Comparison of ENCODE assay signal across 25 cellular contexts in genomic region chr11:77593883-77594282, GRCh38. TPM values are rescaled to one million over a fixed set of nuclear protein-coding genes. Genes with fewer than 3 reads are reported as not detected.
DNase-seq lines count a peak whose midpoint lies in the region; ATAC-seq, FAIRE-seq and TF ChIP-seq lines count a peak whose summit lies in the region.
"Had no signal": no experiment of that assay in that cellular context is flagged by ENCODE, and none has a peak within 500 bp of the region (broad histone marks: within the 10 kb centered on the region; RNA-seq: fewer than 3 reads in every experiment).

No MANE protein-coding gene starts in this region.

- peak; percentile 8; the same call in 2 of the 3 replicates for ATAC-seq in HepG2
- ATAC-seq in right lobe of liver = no peak
- ATAC-seq: GM12878, HCT116 had no signal

- no peak overlapping the region for H3K9ac ChIP-seq in HepG2 (ENCODE audit: insufficient read depth, low read depth, low read length)
- H3K9ac ChIP-seq: BLaER1 treated with 17β-estradiol and CSF1 and Interleukin-3, amounts not matched to agents 10 nM and 100 nM; GM23248 had no signal

- no peaks in the 10 kb centered on the region for H3K9me3 Mint-ChIP-seq in chondrocyte (ENCODE audit: low read depth)
- H3K9me3 Mint-ChIP-seq: CD4-positive, alpha-beta T cell; CD8-positive, alpha-beta memory T cell had no signal

- peaks cover 2% of the 10 kb centered on the region for H3K36me3 Mint-ChIP-seq in chondrocyte (ENCODE audit: low read depth)

- H3K9me2 ChIP-seq in hepatocyte (replicated peaks; ENCODE audit: insufficient read depth) = no peaks in the 10 kb centered on the region

- BruUV-seq in HepG2 (replicated peaks; lab: Mats Ljungman, UMichigan) = no TSS peak

- H2AFZ ChIP-seq in HepG2 (ENCODE audit: low read length) (no peak overlapping the region), hepatocyte (no peak overlapping the region)
- H2AFZ ChIP-seq: GM23248 had no signal

- intact Hi-C loops in HepG2 (cut with micrococcal nuclease; ENCODE audit: unreplicated experiment) = no loop called here
- intact Hi-C loops in right lobe of liver (cut with DNase I) = no loop called here

- peaks cover 13% of the 10 kb centered on the region for H3K4me1 Mint-ChIP-seq in chondrocyte (ENCODE audit: low read depth)

- H3K36me3 ChIP-seq in HepG2 (replicated peaks in 1 of 2; ENCODE audit: control insufficient read depth in 1 of 2, insufficient read depth in 2 of 2, low read length in 2 of 2) (no peaks in the 10 kb centered on the region), right lobe of liver (no peaks in the 10 kb centered on the region), hepatocyte (replicated peaks; ENCODE audit: insufficient read depth, low read depth) (no peaks in the 10 kb centered on the region), small intestine (ENCODE audit: control insufficient read depth in 2 of 2, insufficient read depth in 2 of 2, low read length in 2 of 2) (no peaks in the 10 kb centered on the region)
- H3K36me3 ChIP-seq: BE2C had no signal

- DNase-seq in HepG2 (ENCODE audit: low spot score) (peak; percentile 78), right lobe of liver (no peak), hepatocyte (ENCODE audit: low spot score) (no peak), small intestine (peak; percentile 48), NCI-H2029 treated with DMSO at 0.1 percent for 48 hours (lab: John Stamatoyannopoulos, UW) (no peak), GOT3 (lab: John Stamatoyannopoulos, UW) (no peak), chondrocyte (ENCODE audit: low spot score) (no peak)
- DNase-seq: AML-193; BE2C; CD4-positive, alpha-beta T cell; CD8-positive, alpha-beta memory T cell; DMS 273 treated with DMSO at 0.1 percent for 48 hours; DMS79; EL; GDM1; GM23248; H9 had no signal

- POLR2A ChIA-PET in HepG2 (lab: Yijun Ruan, JAX) = no interaction called here

- TF ChIP-seq POLR2A in HepG2 (IDR thresholded peaks at IDR 0.05; ENCODE audit: insufficient read depth in 1 of 2, low read depth in 2 of 2, low read length in 2 of 2) = no peak
- no peak for TF ChIP-seq POLR2A in right lobe of liver (IDR thresholded peaks at IDR 0.05)

- H3K4me1 ChIP-seq in HepG2 (ENCODE audit: insufficient read depth, low read length) (peaks cover 45% of the 10 kb centered on the region), right lobe of liver (peaks cover 0 to 30% (median 5%) of the 10 kb centered on the region in 4 donors), hepatocyte (ENCODE audit: insufficient read depth) (peaks cover 5% of the 10 kb centered on the region), small intestine (ENCODE audit: control insufficient read depth in 2 of 2, insufficient read depth in 1 of 2, low read depth in 1 of 2, low read length in 1 of 2) (peaks cover 0 to 3% of the 10 kb centered on the region in 2 donors)

- FAIRE-seq in HepG2 (lab: Jason Lieb, UNC) = no peak
- FAIRE-seq in small intestine (lab: Jason Lieb, UNC) = no peak
- FAIRE-seq: A204.1, D721Med, GM12878, GM19239 had no signal

- H3K79me2 ChIP-seq in HepG2 (ENCODE audit: insufficient read depth, low read length) (peaks cover 20% of the 10 kb centered on the region), hepatocyte (peaks cover 23% of the 10 kb centered on the region)

- H4K20me1 ChIP-seq in HepG2 (ENCODE audit: insufficient read depth, low read length) (no peaks in the 10 kb centered on the region), hepatocyte (ENCODE audit: insufficient read depth, poor library complexity, severe bottlenecking) (no peaks in the 10 kb centered on the region)

- H3K4me2 ChIP-seq in HepG2 (ENCODE audit: low read depth, low read length) (peak overlapping the region; percentile 42), hepatocyte (peak overlapping the region; percentile 35)
- H3K4me2 ChIP-seq: BLaER1 treated with 17β-estradiol and CSF1 and Interleukin-3, amounts not matched to agents 10 nM and 100 nM had no signal

- no peak overlapping the region for H3K4me3 Mint-ChIP-seq in chondrocyte (ENCODE audit: unreplicated experiment)
- H3K4me3 Mint-ChIP-seq: CD14-positive monocyte; CD4-positive, alpha-beta T cell; CD8-positive, alpha-beta memory T cell; H9 had no signal

- peak overlapping the region; percentile 65 for H3K27ac ChIP-seq in HepG2 (ENCODE audit: extremely low read length, insufficient read depth, low read length)
- no peak overlapping the region for H3K27ac ChIP-seq in right lobe of liver
- H3K27ac ChIP-seq in hepatocyte = no peak overlapping the region
- no peak overlapping the region for H3K27ac ChIP-seq in small intestine (ENCODE audit: low read depth in 1 of 2, low read length in 1 of 2)
- H3K27ac ChIP-seq: 22Rv1; BLaER1 treated with 17β-estradiol and CSF1 and Interleukin-3, amounts not matched to agents 10 nM and 100 nM; GM23248 had no signal

- in situ Hi-C loops in HepG2 (cut with HindIII; ENCODE audit: extremely low pct_ligation_motif_present, low pct_unique_long_range_greater_than_20kb) = no loop called here

- H3K27ac Mint-ChIP-seq in chondrocyte (ENCODE audit: unreplicated experiment) = no peak overlapping the region
- H3K27ac Mint-ChIP-seq: CD14-positive monocyte; CD4-positive, alpha-beta T cell had no signal

- TF ChIP-seq RAD21 in HepG2 (CRISPR knock-in tag; IDR thresholded peaks at IDR 0.05) = no peak

- no peaks in the 10 kb centered on the region for H3K27me3 ChIP-seq in HepG2 (ENCODE audit: control insufficient read depth in 1 of 2, insufficient read depth in 2 of 2, low read length in 2 of 2)
- H3K27me3 ChIP-seq in right lobe of liver = no peaks in the 10 kb centered on the region
- no peaks in the 10 kb centered on the region for H3K27me3 ChIP-seq in hepatocyte
- H3K27me3 ChIP-seq in small intestine (ENCODE audit: control insufficient read depth in 2 of 2, insufficient read depth in 2 of 2, low read length in 2 of 2) = no peaks in the 10 kb centered on the region
- H3K27me3 ChIP-seq: BE2C had no signal

- H3K4me3 ChIP-seq in HepG2 (replicated peaks in 1 of 3; ENCODE audit: insufficient read depth in 1 of 3, low read depth in 2 of 3, low read length in 3 of 3) (peak overlapping the region in 2 of 3 experiments; percentile 5 to 9; a peak in 1 of 6 replicates), right lobe of liver (no peak overlapping the region), hepatocyte (no peak overlapping the region), small intestine (ENCODE audit: low read depth in 1 of 2, low read length in 2 of 2) (peak overlapping the region in 1 of 2 donors; percentile 55)
- H3K4me3 ChIP-seq: BLaER1 treated with 17β-estradiol and CSF1 and Interleukin-3, amounts not matched to agents 10 nM and 100 nM; GM12878; GM23248 had no signal

- TF ChIP-seq EP300 in HepG2 (IDR thresholded peaks at IDR 0.05; ENCODE audit: low read depth in 2 of 2, low read length in 2 of 2) (0 out of 4 replicates have a peak, but pooled peaks of 1 of the 2 experiments have one; percentile 12), HepG2 (CRISPR knock-in tag; IDR thresholded peaks at IDR 0.05; ENCODE audit: borderline replicate concordance) (no peak)

- CTCF ChIA-PET in HepG2 (lab: Yijun Ruan, JAX; ENCODE audit: low intra/inter-chr PET ratio, low total read pairs) = no interaction called here

- H3K9me3 ChIP-seq in HepG2 (ENCODE audit: low read length) (no peaks in the 10 kb centered on the region), right lobe of liver (no peaks in the 10 kb centered on the region), hepatocyte (ENCODE audit: low read depth) (no peaks in the 10 kb centered on the region), small intestine (ENCODE audit: control insufficient read depth, low read depth) (no peaks in the 10 kb centered on the region)
- H3K9me3 ChIP-seq: BE2C; BLaER1 treated with 17β-estradiol and CSF1 and Interleukin-3, amounts not matched to agents 10 nM and 100 nM had no signal

- TF ChIP-seq CTCF in HepG2 (CRISPR knock-in tag; IDR thresholded peaks at IDR 0.05) (no peak), right lobe of liver (IDR thresholded peaks at IDR 0.05) (no peak), hepatocyte (IDR thresholded peaks at IDR 0.05; ENCODE audit: poor library complexity) (no peak), chondrocyte (IDR thresholded peaks at IDR 0.05) (no peak)

- H3K27me3 Mint-ChIP-seq in chondrocyte (ENCODE audit: low read depth) = no peaks in the 10 kb centered on the region

RNA-seq across cellular contexts. Expression of gene AQP11, which starts 4.1 kb away (rescaled TPM):
- total RNA-seq in HepG2 (2016; rRNA removed; fragmentation: Illumina TruSeq; extraction: Trizol) (8.5 and 15.3 TPM in 2 replicates), right lobe of liver (10 to 100 TPM in 1 of 6 experiments, 1 to 10 TPM in 5; 3.9 to 11.9 (median 6.5) TPM), hepatocyte (6.6 and 11.7 TPM in 2 replicates), chondrocyte (1.5 to 2.1 TPM (median 1.6 TPM) in 3 replicates)
- 6.5 and 7.9 TPM in 2 replicates for total RNA-seq in HepG2 (2016; cell fraction: cytosol; rRNA removed; fragmentation: Illumina TruSeq; extraction: Trizol; ENCODE audit: low read depth)
- 9.4 and 15.2 TPM in 2 replicates for total RNA-seq in HepG2 (2016; cell fraction: insoluble cytoplasmic fraction; rRNA removed; fragmentation: Illumina TruSeq; extraction: Trizol)
- total RNA-seq in HepG2 (2016; cell fraction: membrane; rRNA removed; fragmentation: Illumina TruSeq; extraction: Trizol) = 10.0 and 11.2 TPM in 2 replicates
- 15.0 and 16.5 TPM in 2 replicates for total RNA-seq in HepG2 (2016; cell fraction: nucleus; rRNA removed; fragmentation: Illumina TruSeq; extraction: Trizol)
- polyA plus RNA-seq in HepG2 (2011; rRNA removed) (10.4 and 12.2 TPM in 2 replicates), hepatocyte (9.3 and 13.5 TPM in 2 replicates), small intestine (10 to 100 TPM in 2 of 3 donors, 1 to 10 TPM in 1; 9.8 to 22.4 (median 10.3) TPM)
- polyA plus RNA-seq in HepG2 (2011; cell fraction: cytosol; rRNA removed) = 11.8 and 12.5 TPM in 2 replicates
- polyA plus RNA-seq in HepG2 (2011; cell fraction: nucleus; rRNA removed) = 17.3 and 18.8 TPM in 2 replicates
- polyA plus RNA-seq in HepG2 (2012) = 10.4 and 11.2 TPM in 2 replicates
- 6.8 and 8.5 TPM in 2 replicates for polyA plus RNA-seq in HepG2 (2016; cell fraction: cytosol; fragmentation: Illumina TruSeq; extraction: Trizol; ENCODE audit: low read depth)
- 10.0 and 10.3 TPM in 2 replicates for polyA plus RNA-seq in HepG2 (2016; cell fraction: insoluble cytoplasmic fraction; fragmentation: Illumina TruSeq; extraction: Trizol; ENCODE audit: low read depth)
- 8.8 and 9.2 TPM in 2 replicates for polyA plus RNA-seq in HepG2 (2016; cell fraction: membrane; fragmentation: Illumina TruSeq; extraction: Trizol; ENCODE audit: low read depth)
- polyA plus RNA-seq in HepG2 (2016; cell fraction: nucleus; fragmentation: Illumina TruSeq; extraction: Trizol; ENCODE audit: insufficient read depth, low read depth) = 18.5 and 20.1 TPM in 2 replicates
- polyA minus RNA-seq in HepG2 (2011; rRNA and poly(A)+ RNA removed; ENCODE audit: low replicate concordance) = 0.47 and 27.9 TPM in 2 replicates
- polyA minus RNA-seq in HepG2 (2011; cell fraction: cytosol; rRNA and poly(A)+ RNA removed) = 8.8 and 10.0 TPM in 2 replicates
- 7.5 and 7.7 TPM in 2 replicates for polyA minus RNA-seq in HepG2 (2011; cell fraction: nucleus; rRNA and poly(A)+ RNA removed)
- total RNA-seq: CD4-positive, alpha-beta T cell had no signal

RNA-seq across cellular contexts. Expression of gene CLNS1A, which starts 43.7 kb away (rescaled TPM):
- total RNA-seq in HepG2 (2016; rRNA removed; fragmentation: Illumina TruSeq; extraction: Trizol) (219 and 267 TPM in 2 replicates), right lobe of liver (10 to 100 TPM; 41.2 to 86.8 (median 64.1) TPM), hepatocyte (121 and 137 TPM in 2 replicates), chondrocyte (60.1 to 80.1 TPM (median 70.3 TPM) in 3 replicates)
- 108 and 110 TPM in 2 replicates for total RNA-seq in HepG2 (2016; cell fraction: cytosol; rRNA removed; fragmentation: Illumina TruSeq; extraction: Trizol; ENCODE audit: low read depth)
- total RNA-seq in HepG2 (2016; cell fraction: insoluble cytoplasmic fraction; rRNA removed; fragmentation: Illumina TruSeq; extraction: Trizol) = 222 and 256 TPM in 2 replicates
- 126 and 131 TPM in 2 replicates for total RNA-seq in HepG2 (2016; cell fraction: membrane; rRNA removed; fragmentation: Illumina TruSeq; extraction: Trizol)
- 78.7 and 91.3 TPM in 2 replicates for total RNA-seq in HepG2 (2016; cell fraction: nucleus; rRNA removed; fragmentation: Illumina TruSeq; extraction: Trizol)
- polyA plus RNA-seq in HepG2 (2011; rRNA removed) (130 and 158 TPM in 2 replicates), hepatocyte (77.3 and 80.6 TPM in 2 replicates), small intestine (100 to 1,000 TPM in 1 of 3 donors, 10 to 100 TPM in 2; 64.6 to 115 (median 67.3) TPM)
- polyA plus RNA-seq in HepG2 (2011; cell fraction: cytosol; rRNA removed) = 98.7 and 135 TPM in 2 replicates
- 33.7 and 50.7 TPM in 2 replicates for polyA plus RNA-seq in HepG2 (2011; cell fraction: nucleus; rRNA removed)
- 170 and 180 TPM in 2 replicates for polyA plus RNA-seq in HepG2 (2012)
- 55.2 and 55.5 TPM in 2 replicates for polyA plus RNA-seq in HepG2 (2016; cell fraction: cytosol; fragmentation: Illumina TruSeq; extraction: Trizol; ENCODE audit: low read depth)
- polyA plus RNA-seq in HepG2 (2016; cell fraction: insoluble cytoplasmic fraction; fragmentation: Illumina TruSeq; extraction: Trizol; ENCODE audit: low read depth) = 255 and 262 TPM in 2 replicates
- 99.8 and 107 TPM in 2 replicates for polyA plus RNA-seq in HepG2 (2016; cell fraction: membrane; fragmentation: Illumina TruSeq; extraction: Trizol; ENCODE audit: low read depth)
- 117 and 123 TPM in 2 replicates for polyA plus RNA-seq in HepG2 (2016; cell fraction: nucleus; fragmentation: Illumina TruSeq; extraction: Trizol; ENCODE audit: insufficient read depth, low read depth)
- polyA minus RNA-seq in HepG2 (2011; rRNA and poly(A)+ RNA removed; ENCODE audit: low replicate concordance) = 67.3 and 108 TPM in 2 replicates
- polyA minus RNA-seq in HepG2 (2011; cell fraction: cytosol; rRNA and poly(A)+ RNA removed) = 78.1 and 86.3 TPM in 2 replicates
- polyA minus RNA-seq in HepG2 (2011; cell fraction: nucleus; rRNA and poly(A)+ RNA removed) = 93.0 and 124 TPM in 2 replicates

Comparison
In these comparisons a context has a peak if more than half of its experiments do, and no peak if none do; other contexts are left out.
1. DNase-seq: peak in HepG2 (single experiment) and small intestine (single experiment); none in right lobe of liver (0 of 3), hepatocyte (single experiment), NCI-H2029 treated with DMSO at 0.1 percent for 48 hours (single experiment), GOT3 (single experiment) and chondrocyte (single experiment).
2. H3K4me3 ChIP-seq: peak in HepG2 (2 of 3); none in right lobe of liver (0 of 3) and hepatocyte (single experiment).